Comparison of ENCODE assay signal across 1 cellular context in the genomic region with DNA sequence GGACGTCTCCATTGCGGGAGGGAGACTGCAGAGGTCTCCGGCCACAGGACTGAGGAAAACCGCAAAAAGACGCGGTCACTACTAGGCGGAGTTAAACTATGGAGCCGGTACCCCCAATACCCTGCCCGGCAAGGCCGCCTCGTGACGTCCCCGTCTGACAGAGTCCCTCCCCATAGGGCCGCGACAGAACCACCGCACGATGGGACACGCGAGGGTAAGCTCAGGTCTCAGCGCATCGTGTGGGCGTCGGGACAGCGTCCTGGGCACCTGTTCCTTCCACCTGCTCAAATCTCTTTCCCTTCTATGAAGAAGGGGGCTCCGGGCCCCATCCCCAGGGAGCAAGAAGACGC.
TF ChIP-seq lines count a peak whose summit lies in the region.

No MANE protein-coding gene starts in this region.

TF ChIP-seq in endothelial cell of umbilical vein, 7 proteins besides CTCF, POLR2A, EP300 and RAD21:
- TF ChIP-seq MYC (IDR thresholded peaks at IDR 0.05; ENCODE audit: low read depth, low read length), result no peak
- no peak for TF ChIP-seq EZH2 (IDR thresholded peaks at IDR 0.05; ENCODE audit: borderline replicate concordance, low read depth, low read length, severe bottlenecking)
- TF ChIP-seq, protein P1, sequence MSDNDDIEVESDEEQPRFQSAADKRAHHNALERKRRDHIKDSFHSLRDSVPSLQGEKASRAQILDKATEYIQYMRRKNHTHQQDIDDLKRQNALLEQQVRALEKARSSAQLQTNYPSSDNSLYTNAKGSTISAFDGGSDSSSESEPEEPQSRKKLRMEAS (IDR thresholded peaks at IDR 0.05; ENCODE audit: insufficient read depth, insufficient read length), result no peak
- TF ChIP-seq GATA2 (IDR thresholded peaks at IDR 0.05; ENCODE audit: insufficient read depth, insufficient read length, low read depth, low read length), result no peak
- TF ChIP-seq POLR2AphosphoS5 (IDR thresholded peaks at IDR 0.05; ENCODE audit: insufficient read depth, low read depth, low read length), result no peak
- no peak for TF ChIP-seq FOS (IDR thresholded peaks at IDR 0.05; ENCODE audit: borderline replicate concordance, insufficient read depth, low read length)
- TF ChIP-seq JUN (IDR thresholded peaks at IDR 0.05; ENCODE audit: borderline replicate concordance, insufficient read depth, insufficient read length, low read depth), result no peak
